24 cellular contexts compared by ENCODE assay signal in the genomic region with DNA sequence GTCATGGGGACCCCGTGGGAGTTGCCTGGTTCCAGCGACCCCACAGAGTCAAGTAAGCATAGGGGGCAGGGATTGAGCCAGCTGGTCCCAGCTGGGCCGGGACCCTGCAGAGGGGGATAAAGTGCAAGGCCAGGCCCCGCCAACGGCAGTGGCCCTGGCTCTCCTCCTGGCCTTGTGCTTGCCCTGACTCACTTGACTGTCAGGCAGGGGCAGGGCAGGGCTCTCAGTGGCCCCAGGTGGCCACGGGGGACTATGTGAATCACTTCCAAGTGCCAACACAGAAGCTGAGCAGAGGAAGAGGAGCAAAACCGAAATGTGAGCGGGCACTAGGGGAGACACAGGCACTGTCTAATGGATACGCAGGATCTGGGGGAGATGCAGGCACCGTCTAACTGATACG. TPM values are rescaled to one million over a fixed set of nuclear protein-coding genes. Genes with fewer than 3 reads are reported as not detected.
"Had no signal": no experiment of that assay in that cellular context is flagged by ENCODE, and none has a peak within 500 bp of the region (broad histone marks: within the 10 kb centered on the region; RNA-seq: fewer than 3 reads in every experiment).

No MANE protein-coding gene starts in this region.

- H3K27ac Mint-ChIP-seq: activated CD4-positive, alpha-beta T cell treated with anti-CD3 and anti-CD28 coated beads, Interleukin-2, amount 10 ng/mL, durations not matched to agents 7 days and 5 days; activated CD8-positive, alpha-beta T cell treated with anti-CD3 and anti-CD28 coated beads, Interleukin-2, amount 10 ng/mL, durations not matched to agents 7 days and 5 days; activated naive CD4-positive, alpha-beta T cell treated with anti-CD3 and anti-CD28 coated beads for 36 hours; activated naive CD8-positive, alpha-beta T cell treated with anti-CD3 and anti-CD28 coated beads, Interleukin-2, amount 50 U/mL, for 24 hours; activated T-cell treated with anti-CD3 and anti-CD28 coated beads, Interleukin-2, amount 50 U/mL, for 24 hours; activated T-helper 2 cell treated with anti-CD3 and anti-CD28 coated beads, Interferon-gamma antibody, Interleukin-2, Interleukin-4, amounts not matched to agents 10 μg/mL and 5 μg/mL and 100 μg/mL, durations not matched to agents 14 hours and 24 hours and 36 hours; stimulated activated effector memory CD8-positive, alpha-beta T cell treated with anti-CD3 and anti-CD28 coated beads, Interleukin-12 subunit alpha, Interleukin-12 subunit beta, amount 100 ng/mL, for 72 hours; T-cell had no signal

- H3K4me2 ChIP-seq: smooth muscle cell had no signal

- H3K4me3 Mint-ChIP-seq: activated CD4-positive, alpha-beta T cell treated with anti-CD3 and anti-CD28 coated beads, Interleukin-2, amount 10 ng/mL, durations not matched to agents 7 days and 5 days; activated CD8-positive, alpha-beta T cell treated with anti-CD3 and anti-CD28 coated beads, Interleukin-2, amount 10 ng/mL, durations not matched to agents 7 days and 5 days; activated naive CD4-positive, alpha-beta T cell treated with anti-CD3 and anti-CD28 coated beads for 36 hours; activated naive CD8-positive, alpha-beta T cell treated with anti-CD3 and anti-CD28 coated beads, Interleukin-2, amount 50 U/mL, for 24 hours; activated T-cell treated with anti-CD3 and anti-CD28 coated beads, Interleukin-2, amount 50 U/mL, for 24 hours; nephron; stimulated activated effector memory CD8-positive, alpha-beta T cell treated with anti-CD3 and anti-CD28 coated beads, Interleukin-12 subunit alpha, Interleukin-12 subunit beta, amount 100 ng/mL, for 72 hours; T-cell had no signal

- H3K9me3 ChIP-seq: colonic mucosa, ovary, psoas muscle, thyroid gland had no signal

- H3K36me3 Mint-ChIP-seq: stimulated activated effector memory CD8-positive, alpha-beta T cell treated with anti-CD3 and anti-CD28 coated beads, Interleukin-12 subunit alpha, Interleukin-12 subunit beta, amount 100 ng/mL, for 72 hours; T-cell had no signal

- H3K4me1 ChIP-seq: colonic mucosa, foreskin keratinocyte, psoas muscle had no signal

- H3K27me3 Mint-ChIP-seq: activated CD4-positive, alpha-beta T cell treated with anti-CD3 and anti-CD28 coated beads, Interleukin-2, amount 10 ng/mL, durations not matched to agents 7 days and 5 days; activated naive CD8-positive, alpha-beta T cell treated with anti-CD3 and anti-CD28 coated beads, Interleukin-2, amount 50 U/mL, for 24 hours; activated T-cell treated with anti-CD3 and anti-CD28 coated beads, Interleukin-2, amount 50 U/mL, for 24 hours; T-cell had no signal

- H3K36me3 ChIP-seq: colonic mucosa, ovary had no signal

- H3K27ac ChIP-seq: brain microvascular endothelial cell, colonic mucosa, foreskin keratinocyte, ovary, psoas muscle, thyroid gland had no signal

- H3K4me3 ChIP-seq: colonic mucosa, lung, ovary, psoas muscle, smooth muscle cell, thyroid gland had no signal

- DNase-seq: activated CD4-positive, alpha-beta T cell treated with anti-CD3 and anti-CD28 coated beads, Interleukin-2, amount 10 ng/mL, durations not matched to agents 7 days and 5 days; activated CD8-positive, alpha-beta T cell treated with anti-CD3 and anti-CD28 coated beads, Interleukin-2, amount 10 ng/mL, durations not matched to agents 7 days and 5 days; activated naive CD4-positive, alpha-beta T cell treated with anti-CD3 and anti-CD28 coated beads for 36 hours; activated naive CD8-positive, alpha-beta T cell treated with anti-CD3 and anti-CD28 coated beads, Interleukin-2, amount 50 U/mL, for 24 hours; activated T-cell treated with anti-CD3 and anti-CD28 coated beads, Interleukin-2, amount 50 U/mL, for 24 hours; aorta; brain microvascular endothelial cell; central memory CD4-positive, alpha-beta T cell; colonic mucosa; foreskin keratinocyte; kidney; ovary; psoas muscle; stimulated activated CD4-positive, alpha-beta T cell treated with anti-CD3 and anti-CD28 coated beads, Interleukin-4, amount 100 ng/mL, for 24 hours; T-cell; T-helper 9 cell; thyroid gland had no signal

- H3K27me3 ChIP-seq: brain microvascular endothelial cell, colonic mucosa, foreskin keratinocyte, ovary, thyroid gland had no signal

- H3K4me1 Mint-ChIP-seq: activated naive CD8-positive, alpha-beta T cell treated with anti-CD3 and anti-CD28 coated beads, Interleukin-2, amount 50 U/mL, for 24 hours had no signal

- H3K9me3 Mint-ChIP-seq: activated CD4-positive, alpha-beta T cell treated with anti-CD3 and anti-CD28 coated beads, Interleukin-2, amount 10 ng/mL, durations not matched to agents 7 days and 5 days; activated naive CD4-positive, alpha-beta T cell treated with anti-CD3 and anti-CD28 coated beads for 36 hours; activated naive CD8-positive, alpha-beta T cell treated with anti-CD3 and anti-CD28 coated beads, Interleukin-2, amount 50 U/mL, for 24 hours; activated T-cell treated with anti-CD3 and anti-CD28 coated beads, Interleukin-2, amount 50 U/mL, for 24 hours; activated T-helper 2 cell treated with anti-CD3 and anti-CD28 coated beads, Interferon-gamma antibody, Interleukin-2, Interleukin-4, amounts not matched to agents 10 μg/mL and 5 μg/mL and 100 μg/mL, durations not matched to agents 14 hours and 24 hours and 36 hours; nephron; stimulated activated effector memory CD8-positive, alpha-beta T cell treated with anti-CD3 and anti-CD28 coated beads, Interleukin-12 subunit alpha, Interleukin-12 subunit beta, amount 100 ng/mL, for 72 hours; T-cell had no signal

RNA-seq across cellular contexts. Expression of gene P2RX1, which starts 48.7 kb away (rescaled TPM):
- total RNA-seq: epithelial cell of proximal tubule, foreskin keratinocyte had no signal
- polyA plus RNA-seq: fibroblast of lung, foreskin keratinocyte had no signal
